ENCODE assay signal across 8 cellular contexts in genomic region chr10:117541909-117542705, GRCh38. TPM values are rescaled to one million over a fixed set of nuclear protein-coding genes. Genes with fewer than 3 reads are reported as not detected.
DNase-seq lines count a peak whose midpoint lies in the region; ATAC-seq and TF ChIP-seq lines count a peak whose summit lies in the region.

No MANE protein-coding gene starts in this region.

- H3K4me1 Mint-ChIP-seq in brain, result peaks cover 45% of the 10 kb centered on the region
- peaks cover 20% of the 10 kb centered on the region for H3K4me1 Mint-ChIP-seq in CD14-positive monocyte

- DNase-seq in AG10803 (ENCODE audit: low read depth) (peak; percentile 99), HEK293T (ENCODE audit: extremely low spot score) (peak; percentile 92), islet precursor cell (peak; percentile 90), ureter (ENCODE audit: low spot score) (peak; percentile 87), CD14-positive monocyte (ENCODE audit: low spot score) (no peak)
- no peak for DNase-seq in stimulated activated CD8-positive, alpha-beta memory T cell treated with anti-CD3 and anti-CD28 coated beads, Interleukin-4, amount 100 ng/mL, for 48 hours

- H3K27ac Mint-ChIP-seq in brain (peak overlapping the region; percentile 89 to 99 (median 94)), CD14-positive monocyte (peak overlapping the region in 1 of 7 donors; percentile 50)

- no peak for ATAC-seq in HG02623 (IDR thresholded peaks at IDR 0.05; ENCODE audit: unreplicated experiment)

- peak overlapping the region; percentile 90 to 97 (median 94) for H3K4me3 Mint-ChIP-seq in brain
- peak overlapping the region in 1 of 2 donors; percentile 82 for H3K4me3 Mint-ChIP-seq in CD14-positive monocyte

- POLR2A ChIA-PET in HEK293T (lab: Yijun Ruan, JAX), result interaction anchor here (0.6 to 1.3 kb wide), 5 partner anchors 9 to 141 kb away, joined by 3 to 5 read pairs (median 3); no protein-coding TSS in a partner anchor

- H3K36me3 Mint-ChIP-seq in brain, result no peaks in the 10 kb centered on the region
- H3K36me3 Mint-ChIP-seq in CD14-positive monocyte, result peaks cover 0 to 2% of the 10 kb centered on the region in 2 donors

- H3K9me3 Mint-ChIP-seq in brain, result peaks cover 0 to 7% (median 0%) of the 10 kb centered on the region in 5 experiments
- peaks cover 0 to 17% (median 11%) of the 10 kb centered on the region in 7 donors for H3K9me3 Mint-ChIP-seq in CD14-positive monocyte

- H3K4me3 ChIP-seq in AG10803 (ENCODE audit: low read length), result peak overlapping the region; percentile 96

- no peak for TF ChIP-seq CTCF in AG10803 (conservative IDR thresholded peaks at IDR 0.05; ENCODE audit: low read length)
- TF ChIP-seq CTCF in brain (conservative IDR thresholded peaks at IDR 0.05), result no peak
- TF ChIP-seq CTCF in CD14-positive monocyte (IDR thresholded peaks at IDR 0.05), result no peak

- H3K27me3 Mint-ChIP-seq in brain (peaks cover 90% of the 10 kb centered on the region), CD14-positive monocyte (ENCODE audit: low read depth in 3 of 3) (peaks cover 93 to 100% (median 96%) of the 10 kb centered on the region in 3 donors)

- intact Hi-C loops in CD14-positive monocyte (cut with micrococcal nuclease), result no loop called here

- CTCF ChIA-PET in HEK293T (lab: Yijun Ruan, JAX), result interaction anchor here (0.6 kb wide), 2 partner anchors 205 to 264 kb away, joined by 3 read pairs; no protein-coding TSS in a partner anchor

TF ChIP-seq in HEK293T, 16 proteins besides CTCF, POLR2A, EP300 and RAD21:
- TF ChIP-seq SP1 (IDR thresholded peaks at IDR 0.05), result no peak
- TF ChIP-seq NFRKB (IDR thresholded peaks at IDR 0.05), result no peak
- peak; percentile 84; the same call in 1 of the 2 replicates for TF ChIP-seq CTBP1 (IDR thresholded peaks at IDR 0.05; ENCODE audit: borderline replicate concordance)
- no peak for TF ChIP-seq LEF1 (IDR thresholded peaks at IDR 0.05; ENCODE audit: borderline replicate concordance)
- no peak for TF ChIP-seq ELF4 (IDR thresholded peaks at IDR 0.05)
- TF ChIP-seq FOXA1 (IDR thresholded peaks at IDR 0.05), result no peak
- TF ChIP-seq ARNT (IDR thresholded peaks at IDR 0.05), result no peak
- TF ChIP-seq FOXM1 (IDR thresholded peaks at IDR 0.05; ENCODE audit: borderline replicate concordance), result peak; percentile 91
- no peak for TF ChIP-seq HDGF (IDR thresholded peaks at IDR 0.05; ENCODE audit: borderline replicate concordance)
- no peak for TF ChIP-seq PKNOX1 (IDR thresholded peaks at IDR 0.05)
- TF ChIP-seq TARDBP (IDR thresholded peaks at IDR 0.05), result no peak
- TF ChIP-seq SUZ12 (IDR thresholded peaks at IDR 0.05), result no peak
- TF ChIP-seq BHLHE40 (IDR thresholded peaks at IDR 0.05; ENCODE audit: borderline replicate concordance), result no peak
- no peak for TF ChIP-seq ZNF384 (IDR thresholded peaks at IDR 0.05)
- no peak for TF ChIP-seq FOXK2 (IDR thresholded peaks at IDR 0.05)
- TF ChIP-seq L3MBTL2 (conservative IDR thresholded peaks at IDR 0.05), result peak; percentile 38; the same call in 1 of the 2 replicates

RNA-seq across cellular contexts. Expression of gene EMX2, which starts 0.4 kb away (rescaled TPM):
- polyA plus RNA-seq in brain (ENCODE audit: insufficient read depth, low read depth, low replicate concordance) (11.4 TPM), CD14-positive monocyte (not detected)
- 46.1 TPM for total RNA-seq in ureter

Comparison
In these comparisons a context has a peak if more than half of its experiments do, and no peak if none do; other contexts are left out.
1. DNase-seq: peak in AG10803 (single experiment), HEK293T (single experiment), islet precursor cell (single experiment) and ureter (single experiment); none in stimulated activated CD8-positive, alpha-beta memory T cell treated with anti-CD3 and anti-CD28 coated beads, Interleukin-4, amount 100 ng/mL, for 48 hours (single experiment) and CD14-positive monocyte (single experiment).
2. RNA of gene EMX2, which starts 0.4 kb away (polyA plus RNA-seq): 11.4 TPM in brain (single experiment); not detected in CD14-positive monocyte; every median in the first group is over 10 times any median in the second.